18 cellular contexts compared by ENCODE assay signal in the genomic region with DNA sequence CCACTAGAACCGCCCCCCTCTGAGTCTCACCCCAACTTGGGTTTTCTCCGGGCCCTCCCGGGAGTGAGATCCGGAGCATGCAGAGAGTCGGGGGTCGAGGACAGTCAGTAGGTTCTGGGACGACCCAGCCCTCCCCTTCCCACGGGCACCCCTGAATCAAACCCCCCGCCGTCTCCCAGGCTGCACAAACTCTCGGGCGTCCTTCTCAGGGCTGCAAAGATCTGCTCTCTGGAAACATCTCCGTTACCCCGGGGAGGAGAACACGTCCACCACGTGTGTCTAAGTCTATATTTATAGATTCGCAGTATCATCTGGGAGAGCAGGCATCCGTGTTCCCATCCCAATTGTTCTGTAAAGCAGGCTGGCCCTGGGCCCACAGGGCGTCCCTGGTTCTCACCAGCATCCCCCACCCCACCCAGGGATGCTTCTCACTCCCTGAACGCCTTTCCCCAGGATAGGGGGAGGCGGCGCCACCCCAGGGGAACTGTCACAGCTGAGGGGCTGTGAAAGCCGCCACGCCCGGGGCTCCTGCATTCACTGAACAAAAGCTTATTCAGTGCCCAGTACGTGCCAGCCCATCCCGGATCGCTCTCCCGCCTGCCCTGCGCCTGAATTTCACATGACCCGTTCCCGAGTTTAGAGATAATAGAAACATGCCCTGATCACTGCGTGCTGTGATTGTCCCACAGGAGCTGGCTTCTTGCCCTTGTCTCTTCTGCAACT. TPM values are rescaled to one million over a fixed set of nuclear protein-coding genes. Genes with fewer than 3 reads are reported as not detected.
A peak's percentile ranks its signal among the peaks of the same experiment; 100 is the strongest.
DNase-seq lines count a peak whose midpoint lies in the region; ATAC-seq, FAIRE-seq and TF ChIP-seq lines count a peak whose summit lies in the region.
"Had no signal": no experiment of that assay in that cellular context is flagged by ENCODE, and none has a peak within 500 bp of the region (broad histone marks: within the 10 kb centered on the region; RNA-seq: fewer than 3 reads in every experiment).

No MANE protein-coding gene starts in this region.

- ATAC-seq in HepG2: no peak
- ATAC-seq in HG02642 (IDR thresholded peaks at IDR 0.05; ENCODE audit: poor library complexity, unreplicated experiment): no peak

- in situ Hi-C loops in HepG2 (cut with HindIII; ENCODE audit: extremely low pct_ligation_motif_present, low pct_unique_long_range_greater_than_20kb): no loop called here

- TF ChIP-seq CTCF in HepG2 (CRISPR knock-in tag; IDR thresholded peaks at IDR 0.05): no peak
- no peak for TF ChIP-seq CTCF in suprapubic skin (IDR thresholded peaks at IDR 0.05)
- no peak for TF ChIP-seq CTCF in GM10266 (IDR thresholded peaks at IDR 0.05; ENCODE audit: control insufficient read depth, insufficient read depth, low read depth, missing control alignments)

- peaks cover 14% of the 10 kb centered on the region for H3K4me1 Mint-ChIP-seq in activated T-cell treated with anti-CD3 and anti-CD28 coated beads, Interleukin-2, amount 50 U/mL, for 24 hours (ENCODE audit: low read depth)

- intact Hi-C loops in HepG2 (cut with micrococcal nuclease; ENCODE audit: unreplicated experiment): no loop called here

- H4K20me1 ChIP-seq in HepG2 (ENCODE audit: insufficient read depth, low read length): no peaks in the 10 kb centered on the region

- 32% methylated on average over 15 of the region's 33 CpGs for WGBS in HepG2 (ENCODE audit: low lambda C conversion rate)
- WGBS in suprapubic skin: 27% methylated on average over 30 of the region's 33 CpGs

- H2AFZ ChIP-seq in HepG2 (ENCODE audit: low read length): no peak overlapping the region

- no peak for FAIRE-seq in HepG2 (lab: Jason Lieb, UNC)

- H3K9ac ChIP-seq in HepG2 (ENCODE audit: insufficient read depth, low read depth, low read length): no peak overlapping the region

- POLR2A ChIA-PET in HepG2 (lab: Yijun Ruan, JAX): no interaction called here

- CTCF ChIA-PET in HepG2 (lab: Yijun Ruan, JAX; ENCODE audit: low intra/inter-chr PET ratio, low total read pairs): no interaction called here

- no peak for TF ChIP-seq RAD21 in HepG2 (CRISPR knock-in tag; IDR thresholded peaks at IDR 0.05)

- H3K27ac ChIP-seq in caudate nucleus (ENCODE audit: low read depth, low read length): peak overlapping the region; percentile 95
- H3K27ac ChIP-seq in HepG2 (ENCODE audit: extremely low read length, insufficient read depth, low read length): no peak overlapping the region
- H3K27ac ChIP-seq in suprapubic skin: no peak overlapping the region
- no peak overlapping the region for H3K27ac ChIP-seq in effector memory CD4-positive, alpha-beta T cell (ENCODE audit: insufficient read depth, low read length, poor library complexity, severe bottlenecking)
- H3K27ac ChIP-seq: cardiac muscle cell, spleen had no signal

- TF ChIP-seq POLR2A in HepG2 (IDR thresholded peaks at IDR 0.05; ENCODE audit: insufficient read depth in 1 of 2, low read depth in 2 of 2, low read length in 2 of 2) (no peak), suprapubic skin (IDR thresholded peaks at IDR 0.05) (no peak)

- H3K9me3 Mint-ChIP-seq in activated T-cell treated with anti-CD3 and anti-CD28 coated beads, Interleukin-2, amount 50 U/mL, for 24 hours: no peaks in the 10 kb centered on the region

- H3K9me3 ChIP-seq in HepG2 (ENCODE audit: low read length): no peaks in the 10 kb centered on the region
- no peaks in the 10 kb centered on the region for H3K9me3 ChIP-seq in suprapubic skin
- H3K9me3 ChIP-seq in effector memory CD4-positive, alpha-beta T cell (ENCODE audit: control insufficient read depth, low read length): no peaks in the 10 kb centered on the region
- H3K9me3 ChIP-seq: spleen had no signal

- no peaks in the 10 kb centered on the region for H3K4me1 ChIP-seq in HepG2 (ENCODE audit: insufficient read depth, low read length)
- peaks cover 25% of the 10 kb centered on the region for H3K4me1 ChIP-seq in suprapubic skin
- peaks cover 4% of the 10 kb centered on the region for H3K4me1 ChIP-seq in effector memory CD4-positive, alpha-beta T cell (ENCODE audit: control insufficient read depth, insufficient read depth, low read length, poor library complexity, severe bottlenecking)

- BruUV-seq in HepG2 (replicated peaks; lab: Mats Ljungman, UMichigan): no TSS peak

- H3K36me3 ChIP-seq in HepG2 (replicated peaks in 1 of 2; ENCODE audit: control insufficient read depth in 1 of 2, insufficient read depth in 2 of 2, low read length in 2 of 2) (no peaks in the 10 kb centered on the region), suprapubic skin (no peaks in the 10 kb centered on the region)
- H3K36me3 ChIP-seq in effector memory CD4-positive, alpha-beta T cell (ENCODE audit: control insufficient read depth, insufficient read depth, low read length): no peaks in the 10 kb centered on the region
- H3K36me3 ChIP-seq: cardiac muscle cell, spleen had no signal

- no peaks in the 10 kb centered on the region for H3K36me3 Mint-ChIP-seq in activated T-cell treated with anti-CD3 and anti-CD28 coated beads, Interleukin-2, amount 50 U/mL, for 24 hours (ENCODE audit: low read depth)

- no peaks in the 10 kb centered on the region for H3K79me2 ChIP-seq in HepG2 (ENCODE audit: insufficient read depth, low read length)

- H3K4me3 ChIP-seq in HepG2 (replicated peaks in 1 of 3; ENCODE audit: insufficient read depth in 1 of 3, low read depth in 2 of 3, low read length in 3 of 3) (no peak overlapping the region), suprapubic skin (peak overlapping the region; percentile 62)
- H3K4me3 ChIP-seq in effector memory CD4-positive, alpha-beta T cell (ENCODE audit: insufficient read depth, low read depth, low read length, poor library complexity, severe bottlenecking): no peak overlapping the region
- H3K4me3 ChIP-seq: cardiac muscle cell had no signal

- peaks cover 51% of the 10 kb centered on the region for H3K27me3 Mint-ChIP-seq in activated T-cell treated with anti-CD3 and anti-CD28 coated beads, Interleukin-2, amount 50 U/mL, for 24 hours

- no peak overlapping the region for H3K4me2 ChIP-seq in HepG2 (ENCODE audit: low read depth, low read length)

- no peak for DNase-seq in activated T-cell treated with anti-CD3 and anti-CD28 coated beads, Interleukin-2, amount 50 U/mL, for 24 hours
- DNase-seq in activated T-cell treated with anti-CD3 and anti-CD28 coated beads for 4 hours (no peak), caudate nucleus (lab: John Stamatoyannopoulos, UW) (peak in 58 of 61 donors; percentile 8 to 89 (median 77)), HepG2 (ENCODE audit: low spot score) (no peak), suprapubic skin (ENCODE audit: low spot score in 2 of 2) (no peak), GM10266 (ENCODE audit: extremely low spot score) (no peak)
- DNase-seq in effector memory CD4-positive, alpha-beta T cell: no peak
- DNase-seq: activated CD8-positive, alpha-beta memory T cell treated with anti-CD3 and anti-CD28 coated beads, Interleukin-2, amount 10 ng/mL, durations not matched to agents 7 days and 5 days; GF-D8; spleen; stimulated activated naive CD4-positive, alpha-beta T cell had no signal

- peaks cover 3 to 57% of the 10 kb centered on the region in 2 experiments; a peak in 4 of 5 replicates for H3K27me3 ChIP-seq in HepG2 (ENCODE audit: control insufficient read depth in 1 of 2, insufficient read depth in 2 of 2, low read length in 2 of 2)
- peaks cover 51% of the 10 kb centered on the region for H3K27me3 ChIP-seq in suprapubic skin
- H3K27me3 ChIP-seq in effector memory CD4-positive, alpha-beta T cell (replicated peaks; ENCODE audit: control insufficient read depth, insufficient read depth, low read length, poor library complexity, severe bottlenecking): peaks cover 30% of the 10 kb centered on the region

- H3K27ac Mint-ChIP-seq in activated T-cell treated with anti-CD3 and anti-CD28 coated beads, Interleukin-2, amount 50 U/mL, for 24 hours: no peak overlapping the region
- H3K27ac Mint-ChIP-seq: activated CD8-positive, alpha-beta memory T cell treated with anti-CD3 and anti-CD28 coated beads, Interleukin-2, amount 10 ng/mL, durations not matched to agents 7 days and 5 days had no signal

- no peak for TF ChIP-seq EP300 in HepG2 (IDR thresholded peaks at IDR 0.05; ENCODE audit: low read depth in 2 of 2, low read length in 2 of 2)
- no peak for TF ChIP-seq EP300 in HepG2 (CRISPR knock-in tag; IDR thresholded peaks at IDR 0.05; ENCODE audit: borderline replicate concordance)
- no peak for TF ChIP-seq EP300 in suprapubic skin (IDR thresholded peaks at IDR 0.05)

- H3K4me3 Mint-ChIP-seq in activated T-cell treated with anti-CD3 and anti-CD28 coated beads, Interleukin-2, amount 50 U/mL, for 24 hours: peak overlapping the region; percentile 61
- H3K4me3 Mint-ChIP-seq: activated CD8-positive, alpha-beta memory T cell treated with anti-CD3 and anti-CD28 coated beads, Interleukin-2, amount 10 ng/mL, durations not matched to agents 7 days and 5 days had no signal

RNA-seq across cellular contexts. Expression of a gene that starts 0.8 kb away (rescaled TPM):
- total RNA-seq in HepG2 (2016; rRNA removed; fragmentation: Illumina TruSeq; extraction: Trizol) (not detected in 2 replicates), suprapubic skin (1 to 10 TPM; 1.8 to 4.1 (median 3.5) TPM)
- total RNA-seq in HepG2 (2016; cell fraction: cytosol; rRNA removed; fragmentation: Illumina TruSeq; extraction: Trizol; ENCODE audit: low read depth): not detected in 2 replicates
- 0.09 TPM in 1 of 2 replicates, not detected in the other for total RNA-seq in HepG2 (2016; cell fraction: insoluble cytoplasmic fraction; rRNA removed; fragmentation: Illumina TruSeq; extraction: Trizol)
- total RNA-seq in HepG2 (2016; cell fraction: membrane; rRNA removed; fragmentation: Illumina TruSeq; extraction: Trizol): not detected in 2 replicates
- not detected in 2 replicates for total RNA-seq in HepG2 (2016; cell fraction: nucleus; rRNA removed; fragmentation: Illumina TruSeq; extraction: Trizol)
- 1.1 and 1.8 TPM in 2 replicates for polyA plus RNA-seq in HepG2 (2011; rRNA removed)
- polyA plus RNA-seq in HepG2 (2011; cell fraction: cytosol; rRNA removed): 1.2 and 1.3 TPM in 2 replicates
- polyA plus RNA-seq in HepG2 (2011; cell fraction: nucleus; rRNA removed): 0.43 and 0.53 TPM in 2 replicates
- 0.19 and 0.39 TPM in 2 replicates for polyA plus RNA-seq in HepG2 (2012)
- not detected in 2 replicates for polyA plus RNA-seq in HepG2 (2016; cell fraction: cytosol; fragmentation: Illumina TruSeq; extraction: Trizol; ENCODE audit: low read depth)
- not detected in 2 replicates for polyA plus RNA-seq in HepG2 (2016; cell fraction: insoluble cytoplasmic fraction; fragmentation: Illumina TruSeq; extraction: Trizol; ENCODE audit: low read depth)
- not detected in 2 replicates for polyA plus RNA-seq in HepG2 (2016; cell fraction: membrane; fragmentation: Illumina TruSeq; extraction: Trizol; ENCODE audit: low read depth)
- polyA plus RNA-seq in HepG2 (2016; cell fraction: nucleus; fragmentation: Illumina TruSeq; extraction: Trizol; ENCODE audit: insufficient read depth, low read depth): not detected in 2 replicates
- 2.7 TPM in 1 of 2 replicates, not detected in the other for polyA minus RNA-seq in HepG2 (2011; rRNA and poly(A)+ RNA removed; ENCODE audit: low replicate concordance)
- polyA minus RNA-seq in HepG2 (2011; cell fraction: cytosol; rRNA and poly(A)+ RNA removed): 0.40 and 1.9 TPM in 2 replicates
- polyA minus RNA-seq in HepG2 (2011; cell fraction: nucleus; rRNA and poly(A)+ RNA removed): 0.52 and 0.75 TPM in 2 replicates
- total RNA-seq: activated CD8-positive, alpha-beta memory T cell treated with anti-CD3 and anti-CD28 coated beads, Interleukin-2, amount 10 ng/mL, durations not matched to agents 7 days and 5 days; cardiac muscle cell; fibroblast of villous mesenchyme; H7; lung microvascular endothelial cell; M059J; T-helper 2 cell treated with Interferon-gamma antibody and Interleukin-4, amounts not matched to agents 100 ng/mL and 5 ng/mL, for 36 hours had no signal
- polyA plus RNA-seq: cardiac muscle cell had no signal

RNA-seq across cellular contexts. Expression of a gene that starts 38.3 kb away (rescaled TPM):
- total RNA-seq in HepG2 (2016; rRNA removed; fragmentation: Illumina TruSeq; extraction: Trizol) (80.8 and 113 TPM in 2 replicates), suprapubic skin (10 to 100 TPM; 58.4 to 79.9 (median 69.5) TPM)
- 12.2 and 13.4 TPM in 2 replicates for total RNA-seq in HepG2 (2016; cell fraction: cytosol; rRNA removed; fragmentation: Illumina TruSeq; extraction: Trizol; ENCODE audit: low read depth)
- 85.5 and 98.8 TPM in 2 replicates for total RNA-seq in HepG2 (2016; cell fraction: insoluble cytoplasmic fraction; rRNA removed; fragmentation: Illumina TruSeq; extraction: Trizol)
- 37.4 and 39.0 TPM in 2 replicates for total RNA-seq in HepG2 (2016; cell fraction: membrane; rRNA removed; fragmentation: Illumina TruSeq; extraction: Trizol)
- 61.8 and 61.9 TPM in 2 replicates for total RNA-seq in HepG2 (2016; cell fraction: nucleus; rRNA removed; fragmentation: Illumina TruSeq; extraction: Trizol)
- polyA plus RNA-seq in HepG2 (2011; rRNA removed): 64.7 and 76.8 TPM in 2 replicates
- polyA plus RNA-seq in HepG2 (2011; cell fraction: cytosol; rRNA removed): 52.3 and 57.1 TPM in 2 replicates
- 127 and 143 TPM in 2 replicates for polyA plus RNA-seq in HepG2 (2011; cell fraction: nucleus; rRNA removed)
- polyA plus RNA-seq in HepG2 (2012): 75.2 and 103 TPM in 2 replicates
- 13.8 and 14.5 TPM in 2 replicates for polyA plus RNA-seq in HepG2 (2016; cell fraction: cytosol; fragmentation: Illumina TruSeq; extraction: Trizol; ENCODE audit: low read depth)
- polyA plus RNA-seq in HepG2 (2016; cell fraction: insoluble cytoplasmic fraction; fragmentation: Illumina TruSeq; extraction: Trizol; ENCODE audit: low read depth): 114 and 122 TPM in 2 replicates
- polyA plus RNA-seq in HepG2 (2016; cell fraction: membrane; fragmentation: Illumina TruSeq; extraction: Trizol; ENCODE audit: low read depth): 27.7 and 28.4 TPM in 2 replicates
- 129 and 136 TPM in 2 replicates for polyA plus RNA-seq in HepG2 (2016; cell fraction: nucleus; fragmentation: Illumina TruSeq; extraction: Trizol; ENCODE audit: insufficient read depth, low read depth)
- polyA minus RNA-seq in HepG2 (2011; rRNA and poly(A)+ RNA removed; ENCODE audit: low replicate concordance): 70.0 and 79.1 TPM in 2 replicates
- 45.9 and 46.8 TPM in 2 replicates for polyA minus RNA-seq in HepG2 (2011; cell fraction: cytosol; rRNA and poly(A)+ RNA removed)
- polyA minus RNA-seq in HepG2 (2011; cell fraction: nucleus; rRNA and poly(A)+ RNA removed): 76.7 and 91.4 TPM in 2 replicates

Comparison
In these comparisons a context has a peak if more than half of its experiments do, and no peak if none do; other contexts are left out.
1. DNase-seq: peak in caudate nucleus (58 of 61); none in activated T-cell treated with anti-CD3 and anti-CD28 coated beads, Interleukin-2, amount 50 U/mL, for 24 hours (single experiment), activated T-cell treated with anti-CD3 and anti-CD28 coated beads for 4 hours (single experiment), HepG2 (single experiment), suprapubic skin (0 of 2), effector memory CD4-positive, alpha-beta T cell (0 of 3) and GM10266 (single experiment).